Comparison of ENCODE assay signal across 25 cellular contexts in genomic region chr1:67522001-67522441, GRCh38.
A peak's percentile ranks its signal among the peaks of the same experiment; 100 is the strongest.
DNase-seq lines count a peak whose midpoint lies in the region; ATAC-seq and TF ChIP-seq lines count a peak whose summit lies in the region.
"Had no signal": no experiment of that assay in that cellular context is flagged by ENCODE, and none has a peak within 500 bp of the region (broad histone marks: within the 10 kb centered on the region; RNA-seq: fewer than 3 reads in every experiment).

No MANE protein-coding gene starts in this region.

- peak overlapping the region; percentile 93 to 98 (median 94) for H3K27ac ChIP-seq in right lobe of liver
- no peak overlapping the region for H3K27ac ChIP-seq in prostate gland
- H3K27ac ChIP-seq: C4-2B, SJCRH30 had no signal

- H3K4me1 ChIP-seq in HAP-1 (peaks cover 2% of the 10 kb centered on the region), right lobe of liver (peaks cover 0 to 51% (median 26%) of the 10 kb centered on the region in 4 donors), prostate gland (replicated peaks) (no peaks in the 10 kb centered on the region)
- H3K4me1 ChIP-seq: SJCRH30 had no signal

- peaks cover 6% of the 10 kb centered on the region; the same call in 1 of the 2 replicates for H3K9me3 ChIP-seq in HAP-1
- H3K9me3 ChIP-seq in right lobe of liver = no peaks in the 10 kb centered on the region
- no peaks in the 10 kb centered on the region for H3K9me3 ChIP-seq in prostate gland
- H3K9me3 ChIP-seq: SJCRH30 had no signal

- no peak overlapping the region for H3K4me3 ChIP-seq in HAP-1
- H3K4me3 ChIP-seq in epithelial cell of proximal tubule (ENCODE audit: low read depth, low read length) = no peak overlapping the region
- H3K4me3 ChIP-seq in kidney epithelial cell (ENCODE audit: low read depth, low read length) = no peak overlapping the region
- H3K4me3 ChIP-seq in right lobe of liver = peak overlapping the region in 2 of 3 donors; percentile 24 to 46
- no peak overlapping the region for H3K4me3 ChIP-seq in prostate gland
- H3K4me3 ChIP-seq: SJCRH30 had no signal

- WGBS in right lobe of liver (ENCODE audit: insufficient coverage, low coverage, low lambda C conversion rate, missing lambda C conversion rate) = 32% methylated on average over 4 of the region's 4 CpGs
- 77% methylated on average over 4 of the region's 4 CpGs for WGBS in prostate gland

- intact Hi-C loops in right lobe of liver (cut with DNase I) (no loop called here), prostate gland (cut with DNase I) (no loop called here)

- peak; percentile 75 for TF ChIP-seq POLR2A in right lobe of liver (IDR thresholded peaks at IDR 0.05)
- no peak for TF ChIP-seq POLR2A in prostate gland (IDR thresholded peaks at IDR 0.05)

- H3K36me3 ChIP-seq in HAP-1 (replicated peaks) = no peaks in the 10 kb centered on the region
- no peaks in the 10 kb centered on the region for H3K36me3 ChIP-seq in kidney epithelial cell (ENCODE audit: control insufficient read depth, insufficient read depth, low read length)
- no peaks in the 10 kb centered on the region for H3K36me3 ChIP-seq in right lobe of liver
- no peaks in the 10 kb centered on the region for H3K36me3 ChIP-seq in prostate gland
- H3K36me3 ChIP-seq: SJCRH30 had no signal

- in situ Hi-C loops in HAP-1 (cut with MboI; ENCODE audit: low sequenced_read_pairs) = no loop called here

- peak; percentile 67 to 80 (median 74) for ATAC-seq in right lobe of liver
- ATAC-seq: Panc1 had no signal

- no peaks in the 10 kb centered on the region for H3K27me3 ChIP-seq in HAP-1 (ENCODE audit: low read depth)
- no peaks in the 10 kb centered on the region for H3K27me3 ChIP-seq in kidney epithelial cell (ENCODE audit: control insufficient read depth, insufficient read depth, low read length)
- H3K27me3 ChIP-seq in right lobe of liver = no peaks in the 10 kb centered on the region
- H3K27me3 ChIP-seq in prostate gland (replicated peaks; ENCODE audit: insufficient read depth) = no peaks in the 10 kb centered on the region
- H3K27me3 ChIP-seq: SJCRH30 had no signal

- peak; percentile 18 to 24 for DNase-seq in HAP-1 (ENCODE audit: low spot score in 2 of 2)
- DNase-seq in epithelial cell of proximal tubule (ENCODE audit: low read depth) = peak; percentile 85
- DNase-seq in kidney epithelial cell (ENCODE audit: low read depth) = peak; percentile 14
- DNase-seq in right lobe of liver = peak in 1 of 3 donors; percentile 79
- no peak for DNase-seq in activated CD8-positive, alpha-beta memory T cell treated with anti-CD3 and anti-CD28 coated beads, Interleukin-2, amount 50 U/mL, for 4 hours
- no peak for DNase-seq in NCI-H2196 (lab: John Stamatoyannopoulos, UW; ENCODE audit: unreplicated experiment)
- DNase-seq in prostate gland (ENCODE audit: low spot score) = no peak
- no peak for DNase-seq in NCI-H2107 treated with DMSO at 0.1 percent for 48 hours (lab: John Stamatoyannopoulos, UW; ENCODE audit: unreplicated experiment)
- DNase-seq: Calu3; CD8-positive, alpha-beta memory T cell; DMS153; GOT3; Kasumi-1; MM.1S; NCI-H1048; NCI-H1436; NCI-H187 treated with DMSO at 0.1 percent for 48 hours; NCI-H2107; NCI-H2227 treated with DMSO at 0.1 percent for 48 hours; NCI-H510A treated with DMSO at 0.1 percent for 48 hours; NCI-H774; NK-92 treated with Interleukin-12 subunit alpha and Interleukin-12 subunit beta, amount 100 ng/mL, for 24 hours; SJCRH30 had no signal

- TF ChIP-seq CTCF in epithelial cell of proximal tubule (conservative IDR thresholded peaks at IDR 0.05; ENCODE audit: low read depth, low read length) (no peak), kidney epithelial cell (IDR thresholded peaks at IDR 0.05; ENCODE audit: insufficient read depth, low read length, poor library complexity, severe bottlenecking) (no peak), right lobe of liver (IDR thresholded peaks at IDR 0.05) (no peak), prostate gland (IDR thresholded peaks at IDR 0.05) (no peak)

Comparison
In these comparisons a context has a peak if more than half of its experiments do, and no peak if none do; other contexts are left out.
1. DNase-seq: peak in HAP-1 (2 of 2), epithelial cell of proximal tubule (single experiment) and kidney epithelial cell (single experiment); none in activated CD8-positive, alpha-beta memory T cell treated with anti-CD3 and anti-CD28 coated beads, Interleukin-2, amount 50 U/mL, for 4 hours (single experiment), NCI-H2196 (single experiment), prostate gland (single experiment) and NCI-H2107 treated with DMSO at 0.1 percent for 48 hours (single experiment).
2. H3K4me3 ChIP-seq: peak in right lobe of liver (2 of 3); none in HAP-1 (single experiment), epithelial cell of proximal tubule (single experiment), kidney epithelial cell (single experiment) and prostate gland (0 of 2).
3. H3K27ac ChIP-seq: peak in right lobe of liver (3 of 3); none in prostate gland (0 of 2).